In genomic region chr2:171327043-171327496, GRCh38 we compare ENCODE assay signal across 15 cellular contexts.
DNase-seq lines count a peak whose midpoint lies in the region; ATAC-seq and TF ChIP-seq lines count a peak whose summit lies in the region.
"Had no signal": no experiment of that assay in that cellular context is flagged by ENCODE, and none has a peak within 500 bp of the region (broad histone marks: within the 10 kb centered on the region; RNA-seq: fewer than 3 reads in every experiment).

No MANE protein-coding gene starts in this region.

- no peaks in the 10 kb centered on the region for H3K36me3 ChIP-seq in OCI-LY1 (ENCODE audit: insufficient read depth, low read length)
- H3K36me3 ChIP-seq in sigmoid colon, result peaks cover 0 to 9% (median 0%) of the 10 kb centered on the region in 4 donors
- H3K36me3 ChIP-seq: adrenal gland, right atrium auricular region had no signal

- no peaks in the 10 kb centered on the region for H4K20me1 ChIP-seq in OCI-LY1 (ENCODE audit: insufficient read depth, low read length)

- peak overlapping the region; percentile 57 for H3K4me2 ChIP-seq in OCI-LY1 (ENCODE audit: low read length)

- H3K4me1 ChIP-seq in OCI-LY1 (ENCODE audit: insufficient read depth, low read length, severe bottlenecking) (peaks cover 81% of the 10 kb centered on the region), sigmoid colon (peaks cover 0 to 15% (median 10%) of the 10 kb centered on the region in 4 donors)
- H3K4me1 ChIP-seq: right atrium auricular region, tibial nerve had no signal

- no peak for TF ChIP-seq POLR2A in sigmoid colon (IDR thresholded peaks at IDR 0.05)

- no peaks in the 10 kb centered on the region for H3K9me2 ChIP-seq in OCI-LY1 (ENCODE audit: low read depth, low read length)

- H3F3A ChIP-seq in OCI-LY1 (ENCODE audit: insufficient read depth, low read length), result peaks cover 11% of the 10 kb centered on the region; the same call in 1 of the 2 replicates

- peak overlapping the region; percentile 10 for H3K4me3 ChIP-seq in OCI-LY1 (ENCODE audit: low read depth, low read length, poor library complexity, severe bottlenecking)
- no peak overlapping the region for H3K4me3 ChIP-seq in sigmoid colon
- H3K4me3 ChIP-seq: adrenal gland, right atrium auricular region, tibial nerve had no signal

- no peaks in the 10 kb centered on the region for H3K27me3 Mint-ChIP-seq in activated T-cell treated with anti-CD3 and anti-CD28 coated beads, Interleukin-2, amount 50 U/mL, for 24 hours

- no peak for DNase-seq in activated T-cell treated with anti-CD3 and anti-CD28 coated beads, Interleukin-2, amount 50 U/mL, for 24 hours
- DNase-seq in activated T-cell treated with anti-CD3 and anti-CD28 coated beads, Interleukin-2, amount 50 U/mL, for 1 hour, result no peak
- DNase-seq in brain pericyte (ENCODE audit: low read depth, low spot score) (peak; percentile 36), sigmoid colon (no peak), cardiac septum (ENCODE audit: low spot score) (no peak)
- DNase-seq in stimulated activated CD4-positive, alpha-beta T cell treated with anti-CD3 and anti-CD28 coated beads, Interleukin-2, amount 100 ng/mL, for 48 hours, result no peak
- DNase-seq: activated CD4-positive, CD25-positive, alpha-beta regulatory T cell; adrenal gland; midbrain; NCI-H1694 treated with DMSO at 0.1 percent for 48 hours; RPMI8226 had no signal

- no peak for TF ChIP-seq EP300 in sigmoid colon (IDR thresholded peaks at IDR 0.05)

- intact Hi-C loops in sigmoid colon (cut with DNase I), result loop anchor here (10.0 kb wide), 1 partner anchor 162 kb away; the partner anchor contains the start of gene TLK1
- intact Hi-C loops in cardiac septum (cut with DNase I), result no loop called here

- H3K4me3 Mint-ChIP-seq in activated T-cell treated with anti-CD3 and anti-CD28 coated beads, Interleukin-2, amount 50 U/mL, for 24 hours, result no peak overlapping the region

- no peaks in the 10 kb centered on the region for H3K79me2 ChIP-seq in OCI-LY1 (ENCODE audit: insufficient read depth, low read length)

- H3K9me3 ChIP-seq in OCI-LY1 (ENCODE audit: low read length), result no peaks in the 10 kb centered on the region
- no peaks in the 10 kb centered on the region for H3K9me3 ChIP-seq in sigmoid colon
- H3K9me3 ChIP-seq: adrenal gland, right atrium auricular region, tibial nerve had no signal

- no peak for TF ChIP-seq CTCF in OCI-LY1 (IDR thresholded peaks at IDR 0.05; ENCODE audit: low read length)
- no peak for TF ChIP-seq CTCF in sigmoid colon (IDR thresholded peaks at IDR 0.05)

- peaks cover 61% of the 10 kb centered on the region for H3K4me1 Mint-ChIP-seq in activated T-cell treated with anti-CD3 and anti-CD28 coated beads, Interleukin-2, amount 50 U/mL, for 24 hours (ENCODE audit: low read depth)

- H3K36me3 Mint-ChIP-seq in activated T-cell treated with anti-CD3 and anti-CD28 coated beads, Interleukin-2, amount 50 U/mL, for 24 hours (ENCODE audit: low read depth), result peaks cover 61% of the 10 kb centered on the region

- no peaks in the 10 kb centered on the region for H3K9me3 Mint-ChIP-seq in activated T-cell treated with anti-CD3 and anti-CD28 coated beads, Interleukin-2, amount 50 U/mL, for 24 hours

- WGBS in sigmoid colon, 2 donors, result 82 to 92% methylated on average over 4 of the region's 4 CpGs

- no peaks in the 10 kb centered on the region for H3K27me3 ChIP-seq in OCI-LY1 (ENCODE audit: insufficient read depth, low read length)
- no peaks in the 10 kb centered on the region for H3K27me3 ChIP-seq in sigmoid colon
- H3K27me3 ChIP-seq: adrenal gland, right atrium auricular region, tibial nerve had no signal

- H3K27ac Mint-ChIP-seq in activated T-cell treated with anti-CD3 and anti-CD28 coated beads, Interleukin-2, amount 50 U/mL, for 24 hours, result peak overlapping the region; percentile 94

- ATAC-seq in GM18907 (IDR thresholded peaks at IDR 0.05; ENCODE audit: unreplicated experiment), result no peak

- peak overlapping the region; percentile 98 for H3K27ac ChIP-seq in OCI-LY1 (ENCODE audit: low read depth, low read length, poor library complexity, severe bottlenecking)
- H3K27ac ChIP-seq in sigmoid colon, result peak overlapping the region in 3 of 4 donors; percentile 43 to 69 (median 61)
- H3K27ac ChIP-seq: adrenal gland, right atrium auricular region, tibial nerve had no signal

- peak overlapping the region; percentile 2; the same call in 1 of the 2 replicates for H2AFZ ChIP-seq in OCI-LY1 (ENCODE audit: low read length)

- peak overlapping the region; percentile 51 for H3K9ac ChIP-seq in OCI-LY1 (ENCODE audit: low read length)
